ENCODE assay signal across 8 cellular contexts in the genomic region with DNA sequence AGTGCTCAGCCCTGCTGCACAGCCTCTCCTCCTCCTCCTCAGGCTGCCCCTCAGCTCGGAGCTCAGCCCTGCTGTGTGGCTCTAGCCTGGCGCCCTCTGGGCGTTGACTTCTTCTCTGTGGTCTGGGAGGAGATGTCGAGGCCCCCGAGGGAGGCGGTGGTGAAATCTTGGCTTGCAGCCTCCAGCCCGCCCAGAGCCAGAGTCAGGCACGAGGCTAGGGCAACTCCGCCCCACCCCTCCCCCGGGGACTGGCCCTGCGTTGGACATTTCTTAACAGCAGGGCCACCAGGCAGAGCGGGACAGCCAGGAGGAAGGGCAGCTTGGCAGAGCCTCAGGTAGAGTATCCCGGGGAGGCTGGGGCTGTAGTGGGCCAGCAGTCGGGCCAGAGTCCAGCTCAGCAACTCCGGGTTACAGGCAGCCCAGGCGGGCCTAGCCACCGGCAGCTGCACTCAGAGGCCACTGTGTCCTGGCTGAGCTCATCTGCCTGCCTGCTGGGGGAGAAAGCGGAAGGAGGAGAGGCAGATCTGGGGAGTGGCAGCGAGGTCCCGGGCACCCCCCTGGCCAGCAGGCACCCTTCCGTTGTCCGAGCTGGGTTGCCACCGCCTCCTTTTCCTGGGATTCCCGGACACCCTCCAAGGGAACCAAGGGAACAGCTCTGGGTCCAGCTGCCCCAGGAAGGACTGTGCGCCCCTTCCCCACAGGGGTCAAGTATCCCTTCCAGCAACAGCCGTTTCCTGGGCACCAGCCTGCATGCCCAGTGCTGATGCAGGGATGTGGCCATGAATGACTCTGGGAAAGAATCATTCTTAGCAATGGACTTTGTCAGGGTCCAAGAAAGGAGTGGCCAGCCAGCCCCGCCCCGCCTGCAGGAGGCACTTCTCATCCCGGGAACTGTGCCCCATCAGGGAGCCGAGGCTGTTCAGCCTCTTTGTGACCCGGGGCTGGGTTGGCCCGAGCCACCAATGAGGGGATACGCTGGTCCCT. TPM values are rescaled to one million over a fixed set of nuclear protein-coding genes. Genes with fewer than 3 reads are reported as not detected.
DNase-seq lines count a peak whose midpoint lies in the region; ATAC-seq and TF ChIP-seq lines count a peak whose summit lies in the region.

A gene with protein sequence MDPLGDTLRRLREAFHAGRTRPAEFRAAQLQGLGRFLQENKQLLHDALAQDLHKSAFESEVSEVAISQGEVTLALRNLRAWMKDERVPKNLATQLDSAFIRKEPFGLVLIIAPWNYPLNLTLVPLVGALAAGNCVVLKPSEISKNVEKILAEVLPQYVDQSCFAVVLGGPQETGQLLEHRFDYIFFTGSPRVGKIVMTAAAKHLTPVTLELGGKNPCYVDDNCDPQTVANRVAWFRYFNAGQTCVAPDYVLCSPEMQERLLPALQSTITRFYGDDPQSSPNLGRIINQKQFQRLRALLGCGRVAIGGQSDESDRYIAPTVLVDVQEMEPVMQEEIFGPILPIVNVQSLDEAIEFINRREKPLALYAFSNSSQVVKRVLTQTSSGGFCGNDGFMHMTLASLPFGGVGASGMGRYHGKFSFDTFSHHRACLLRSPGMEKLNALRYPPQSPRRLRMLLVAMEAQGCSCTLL (plus strand): TSS at position 270 of the 984 bp plus-strand sequence. CDS start 4,971 bp downstream, outside the sequence.

- CTCF ChIA-PET in OCI-LY7 (lab: Charles Lee; ENCODE audit: unreplicated experiment), result interaction anchor here (0.6 kb wide), 1 partner anchor 28 kb away, joined by 5 read pairs; no protein-coding TSS in a partner anchor

- no peaks in the 10 kb centered on the region for H3K9me3 ChIP-seq in OCI-LY7 (ENCODE audit: low read length)
- H3K9me3 ChIP-seq in spleen, result no peaks in the 10 kb centered on the region

- in situ Hi-C loops in G401 (cut with HindIII; ENCODE audit: low sequenced_read_pairs), result no loop called here

- peak in 1 of 3 donors; percentile 7 for TF ChIP-seq POLR2A in spleen (IDR thresholded peaks at IDR 0.05)

- H3K27me3 ChIP-seq in layer of hippocampus (ENCODE audit: control insufficient read depth, insufficient read depth, low read length), result no peaks in the 10 kb centered on the region
- peaks cover 0 to 5% (median 0%) of the 10 kb centered on the region in 7 donors for H3K27me3 ChIP-seq in spleen (replicated peaks in 1 of 7)

- H2AFZ ChIP-seq in OCI-LY7 (ENCODE audit: low read length), result peak within 1 kb of the TSS; percentile 71

- H3K27ac ChIP-seq in OCI-LY7 (ENCODE audit: low read depth, low read length, poor library complexity, severe bottlenecking) (peak within 1 kb of the TSS; percentile 52), caudate nucleus (ENCODE audit: low read depth, low read length) (peak within 1 kb of the TSS; percentile 93), layer of hippocampus (ENCODE audit: low read depth, low read length) (peak within 1 kb of the TSS; percentile 85), spleen (peak within 1 kb of the TSS; percentile 63 to 93 (median 90))

- no peaks in the 10 kb centered on the region for H3K79me2 ChIP-seq in OCI-LY7 (ENCODE audit: insufficient read depth, low read depth, low read length)

- H3K4me3 ChIP-seq in OCI-LY7 (ENCODE audit: low read depth, low read length, poor library complexity, severe bottlenecking), result peak within 1 kb of the TSS; percentile 18
- peak within 1 kb of the TSS in 6 of 8 donors; percentile 28 to 65 (median 34) for H3K4me3 ChIP-seq in spleen

- POLR2A ChIA-PET in OCI-LY7 (lab: Charles Lee), result interaction anchor here (1.1 kb wide), 1 partner anchor 14 kb away, joined by 4 read pairs; no protein-coding TSS in a partner anchor

- WGBS in spleen, 5 donors, result 23 to 41% (median 29%) methylated on average over 22 to 33 of the region's 33 CpGs

- BruUV-seq in OCI-LY7 (replicated peaks; lab: Mats Ljungman, UMichigan), result no TSS peak

- ATAC-seq in GM21619 (IDR thresholded peaks at IDR 0.05; ENCODE audit: unreplicated experiment) (no peak), HG02852 (IDR thresholded peaks at IDR 0.05; ENCODE audit: unreplicated experiment) (no peak), HG03159 (IDR thresholded peaks at IDR 0.05; ENCODE audit: unreplicated experiment) (no peak)

- TF ChIP-seq CTCF in OCI-LY7 (conservative IDR thresholded peaks at IDR 0.05; ENCODE audit: low read length) (no peak), spleen (IDR thresholded peaks at IDR 0.05 in 8 of 11, conservative IDR thresholded peaks at IDR 0.05 in 3 of 11) (no peak)

- no peaks in the 10 kb centered on the region for H3K9me2 ChIP-seq in OCI-LY7 (ENCODE audit: insufficient read depth, low read length)

- H3K4me1 ChIP-seq in OCI-LY7 (ENCODE audit: insufficient read depth, low read length, poor library complexity, severe bottlenecking) (peaks cover 40% of the 10 kb centered on the region), spleen (peaks cover 11 to 97% (median 72%) of the 10 kb centered on the region in 6 donors)

- H4K20me1 ChIP-seq in OCI-LY7 (ENCODE audit: insufficient read depth, low read length), result no peaks in the 10 kb centered on the region

- DNase-seq in G401 (ENCODE audit: low spot score), result peak; percentile 41
- peak; percentile 49 for DNase-seq in OCI-LY7 (ENCODE audit: low spot score)
- peak in 58 of 61 donors; percentile 19 to 92 (median 70) for DNase-seq in caudate nucleus (lab: John Stamatoyannopoulos, UW)
- DNase-seq in spleen, result peak; percentile 93

- peak within 1 kb of the TSS; percentile 43 for H3K4me2 ChIP-seq in OCI-LY7 (ENCODE audit: low read length)

- intact Hi-C loops in OCI-LY7 (cut with micrococcal nuclease; ENCODE audit: unreplicated experiment), result no loop called here
- intact Hi-C loops in spleen (cut with DNase I; ENCODE audit: low total_unique reads), result no loop called here

- H3K36me3 ChIP-seq in OCI-LY7 (ENCODE audit: insufficient read depth, low read length) (no peaks in the 10 kb centered on the region), spleen (peaks cover 0 to 12% (median 0%) of the 10 kb centered on the region in 6 donors)

RNA-seq across cellular contexts. Expression of the gene that starts here (rescaled TPM):
- 1.2 and 2.1 TPM in 2 replicates for total RNA-seq in G401 (2014; rRNA removed; shearing (Covaris generic))
- total RNA-seq in OCI-LY7 (2014; rRNA removed; shearing (Covaris generic)), result 0.50 TPM in 1 of 2 replicates, not detected in the other
- total RNA-seq in OCI-LY7 (2022) (0.53 and 0.65 TPM in 2 replicates), spleen (10 to 100 TPM; 24.8 to 46.8 (median 37.8) TPM)
- 10 to 100 TPM in 1 of 3 donors, 1 to 10 TPM in 2; 7.8 to 16.4 (median 7.9) TPM for polyA plus RNA-seq in spleen

Comparison
In these comparisons a context has a peak if more than half of its experiments do, and no peak if none do; other contexts are left out.
1. Peak in DNase-seq, H3K4me3 ChIP-seq, H3K27ac ChIP-seq and H3K4me2 ChIP-seq in OCI-LY7; RNA of the gene not detected or under 1 TPM.
2. DNase-seq: peak in every context shown above with its lines; median percentile 93 in spleen; 70 in caudate nucleus; 49 in OCI-LY7; 41 in G401.